8 cellular contexts compared by ENCODE assay signal in the genomic region with DNA sequence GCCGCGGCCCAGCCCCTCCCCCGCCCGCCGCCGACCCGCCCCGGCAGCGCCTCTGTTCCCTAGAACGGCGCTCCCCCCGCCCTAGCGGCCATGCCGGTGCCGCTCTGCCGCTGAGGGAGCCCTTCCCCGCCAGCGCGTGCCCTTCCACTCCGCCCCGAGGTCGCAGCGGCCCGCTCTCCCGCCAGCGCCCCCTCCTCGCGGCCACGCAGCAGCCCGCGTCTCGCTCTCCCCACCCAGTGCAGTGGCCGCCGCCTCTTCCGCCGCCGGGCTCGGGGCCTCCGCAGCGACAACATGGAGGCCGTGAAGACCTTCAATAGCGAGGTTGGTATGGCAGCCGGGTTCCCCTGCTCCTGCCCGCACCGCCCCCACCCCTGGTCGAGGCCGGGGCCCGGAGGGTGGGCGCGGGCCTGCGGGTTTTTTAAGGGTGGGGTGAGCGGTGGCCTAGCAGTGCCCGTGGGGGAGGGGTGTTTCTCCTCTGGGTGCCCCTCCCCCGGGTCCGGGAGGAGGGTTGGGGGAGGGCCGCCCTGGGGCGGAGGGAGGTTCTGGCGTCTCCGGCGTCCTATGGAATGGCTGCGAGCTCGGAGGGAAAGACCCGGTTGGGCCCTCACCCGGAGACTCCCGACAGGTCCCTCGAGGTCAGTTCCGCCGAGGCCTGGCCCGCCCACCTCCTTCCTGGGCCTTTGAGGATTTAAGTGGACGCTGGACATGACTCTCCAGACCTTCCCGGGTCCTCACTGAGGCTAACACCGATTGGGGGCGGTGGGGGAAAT. TPM values are rescaled to one million over a fixed set of nuclear protein-coding genes. Genes with fewer than 3 reads are reported as not detected.
A peak's percentile ranks its signal among the peaks of the same experiment; 100 is the strongest.
DNase-seq lines count a peak whose midpoint lies in the region; ATAC-seq and TF ChIP-seq lines count a peak whose summit lies in the region.

No MANE protein-coding gene starts in this region.

- H3K4me3 ChIP-seq in AG09309 (ENCODE audit: control insufficient read depth, low read depth, low read length) (peak overlapping the region; percentile 92), spleen (peak overlapping the region; percentile 64 to 97 (median 90))

- no peaks in the 10 kb centered on the region for H3K9me3 ChIP-seq in spleen

- H3K27me3 ChIP-seq in spleen (replicated peaks in 1 of 7) = no peaks in the 10 kb centered on the region

- WGBS in spleen, 5 donors = 0 to 1% (median 0%) methylated on average over 13 to 73 of the region's 73 CpGs

- peaks cover 34 to 60% (median 57%) of the 10 kb centered on the region in 6 donors for H3K4me1 ChIP-seq in spleen

- DNase-seq in AG09309 (ENCODE audit: low read depth) (peak; percentile 80), NCI-H345 (lab: John Stamatoyannopoulos, UW) (peak; percentile 98), iris pigment epithelial cell (ENCODE audit: low read depth) (peak; percentile 99), spleen (peak; percentile 98)
- peak; percentile 75 to 80 (median 79) for DNase-seq in activated CD4-positive, CD25-positive, alpha-beta regulatory T cell (lab: John Stamatoyannopoulos, UW)
- DNase-seq in central memory CD4-positive, alpha-beta T cell = peak; percentile 89

- TF ChIP-seq CTCF in AG09309 (IDR thresholded peaks at IDR 0.05; ENCODE audit: control insufficient read depth, insufficient read depth, low read depth, low read length, missing control alignments) (no peak), spleen (IDR thresholded peaks at IDR 0.05 in 8 of 11, conservative IDR thresholded peaks at IDR 0.05 in 3 of 11) (peak in 3 of 11 experiments; percentile 3 to 11 (median 11))

- intact Hi-C loops in spleen (cut with DNase I; ENCODE audit: low total_unique reads) = loop anchor here (5.0 to 10.0 kb wide), 2 partner anchors 51 to 71 kb away; no protein-coding TSS in a partner anchor

- ATAC-seq in GM19025 (IDR thresholded peaks at IDR 0.05; ENCODE audit: low read depth, unreplicated experiment) = peak; percentile 63
- peak; percentile 73 for ATAC-seq in HG03280 (IDR thresholded peaks at IDR 0.05; ENCODE audit: unreplicated experiment)

- peaks cover 0 to 8% (median 0%) of the 10 kb centered on the region in 6 donors for H3K36me3 ChIP-seq in spleen

- peak in 2 of 3 donors; percentile 10 to 56 for TF ChIP-seq POLR2A in spleen (IDR thresholded peaks at IDR 0.05)

- H3K27ac ChIP-seq in spleen = peak overlapping the region; percentile 99 to 100 (median 100)

RNA-seq across cellular contexts. Expression of gene SCAF8, which starts 0.6 kb away (rescaled TPM):
- total RNA-seq in spleen = 10 to 100 TPM; 46.9 to 60.7 (median 55.3) TPM
- polyA plus RNA-seq in spleen = 10 to 100 TPM; 10.5 to 13.1 (median 11.3) TPM

Comparison
In these comparisons a context has a peak if more than half of its experiments do, and no peak if none do; other contexts are left out.
1. Peak in every context shown above with its lines: DNase-seq, ATAC-seq, H3K4me3 ChIP-seq and H3K27ac ChIP-seq.